ENCODE assay signal across 14 cellular contexts in the genomic region with DNA sequence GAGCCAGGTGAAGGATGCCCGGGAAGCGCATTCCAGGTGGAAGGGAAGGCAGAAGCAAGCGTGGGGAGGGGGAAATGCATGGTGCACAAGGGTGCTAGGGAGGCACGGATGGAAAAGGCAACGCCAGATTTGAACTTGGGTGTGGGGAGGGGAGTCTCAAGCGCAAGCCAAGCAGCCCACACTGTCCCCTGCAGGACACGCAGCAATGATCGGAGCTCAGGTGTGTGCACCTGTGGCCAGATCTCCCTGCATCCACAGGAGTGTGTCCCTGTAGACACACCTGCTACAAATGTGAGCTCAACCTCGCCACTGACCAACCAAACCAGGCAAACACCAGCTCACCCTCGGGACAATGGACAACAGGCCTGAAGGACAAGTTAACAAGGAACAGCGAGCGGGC.
A peak's percentile ranks its signal among the peaks of the same experiment; 100 is the strongest.
DNase-seq lines count a peak whose midpoint lies in the region; ATAC-seq and TF ChIP-seq lines count a peak whose summit lies in the region.
"Had no signal": no experiment of that assay in that cellular context is flagged by ENCODE, and none has a peak within 500 bp of the region (broad histone marks: within the 10 kb centered on the region; RNA-seq: fewer than 3 reads in every experiment).

No MANE protein-coding gene starts in this region.

- no peak overlapping the region for H3K18ac ChIP-seq in H9 (ENCODE audit: insufficient read length, low read depth, low read length)

- H3K23me2 ChIP-seq in H9 (ENCODE audit: insufficient read length, low read depth, low read length, poor library complexity, severe bottlenecking): no peaks in the 10 kb centered on the region

- no peak overlapping the region for H3K9ac ChIP-seq in H9 (ENCODE audit: extremely low read depth, insufficient read length, low read length)

- H2AK5ac ChIP-seq in H9 (ENCODE audit: insufficient read length, low read length): no peak overlapping the region

- POLR2A ChIA-PET in WTC11 (lab: Charles Lee): no interaction called here

- H3K4me1 Mint-ChIP-seq in H9 (peaks cover 17 to 28% of the 10 kb centered on the region in 2 experiments), WTC11 (peaks cover 23% of the 10 kb centered on the region), memory B cell (peaks cover 13% of the 10 kb centered on the region)
- peaks cover 13% of the 10 kb centered on the region for H3K4me1 Mint-ChIP-seq in stimulated activated effector memory CD8-positive, alpha-beta T cell treated with anti-CD3 and anti-CD28 coated beads, Interleukin-12 subunit alpha, Interleukin-12 subunit beta, amount 100 ng/mL, for 72 hours

- H2BK15ac ChIP-seq in H9 (ENCODE audit: low read depth, low read length): no peak overlapping the region

- H3K36me3 Mint-ChIP-seq in H9 (ENCODE audit: insufficient read depth in 1 of 3, low read depth in 3 of 3): peaks cover 8 to 46% (median 27%) of the 10 kb centered on the region in 3 experiments; a peak in 6 of 7 replicates
- H3K36me3 Mint-ChIP-seq in WTC11: peaks cover 24% of the 10 kb centered on the region
- peaks cover 29% of the 10 kb centered on the region for H3K36me3 Mint-ChIP-seq in memory B cell
- H3K36me3 Mint-ChIP-seq in stimulated activated effector memory CD8-positive, alpha-beta T cell treated with anti-CD3 and anti-CD28 coated beads, Interleukin-12 subunit alpha, Interleukin-12 subunit beta, amount 100 ng/mL, for 72 hours: peaks cover 13% of the 10 kb centered on the region

- no peak overlapping the region for H3K27ac ChIP-seq in H9 (ENCODE audit: insufficient read length, low read depth, low read length)

- no CpG with 5 or more reads among the region's 12 CpGs for whole genome bisulfite sequencing in H9 (ENCODE audit: extremely low coverage, insufficient read length, low lambda C conversion rate)

- CTCF ChIA-PET in WTC11 (lab: Charles Lee): no interaction called here

- no peaks in the 10 kb centered on the region for H3K79me2 ChIP-seq in H9 (ENCODE audit: insufficient read depth, low read length)

- H3K9me3 ChIP-seq in H9 (ENCODE audit: control insufficient read depth, low read depth, low read length): no peaks in the 10 kb centered on the region

- H3K4me3 Mint-ChIP-seq in H9 (no peak overlapping the region), WTC11 (no peak overlapping the region), memory B cell (no peak overlapping the region)
- no peak overlapping the region for H3K4me3 Mint-ChIP-seq in stimulated activated effector memory CD8-positive, alpha-beta T cell treated with anti-CD3 and anti-CD28 coated beads, Interleukin-12 subunit alpha, Interleukin-12 subunit beta, amount 100 ng/mL, for 72 hours
- H3K4me3 Mint-ChIP-seq: B cell; CD4-positive, alpha-beta T cell had no signal

- H2BK120ac ChIP-seq in H9 (ENCODE audit: low read depth, low read length, poor library complexity, severe bottlenecking): no peak overlapping the region

- no peak for TF ChIP-seq CTCF in H9 (conservative IDR thresholded peaks at IDR 0.05)
- TF ChIP-seq CTCF in WTC11 (IDR thresholded peaks at IDR 0.05): no peak

- H3K4me2 ChIP-seq in H9 (ENCODE audit: insufficient read depth, insufficient read length, low read length): no peak overlapping the region

- ATAC-seq in WTC11 (no peak), memory B cell (ENCODE audit: low read depth) (no peak), HG02973 (IDR thresholded peaks at IDR 0.05; ENCODE audit: unreplicated experiment) (no peak)
- ATAC-seq in stimulated activated effector memory CD8-positive, alpha-beta T cell treated with anti-CD3 and anti-CD28 coated beads, Interleukin-12 subunit alpha, Interleukin-12 subunit beta, amount 100 ng/mL, for 72 hours: no peak
- ATAC-seq: HCT116 had no signal

- H3K27ac Mint-ChIP-seq in H9: peak overlapping the region in 2 of 3 experiments; percentile 19 to 83; a peak in 2 of 7 replicates
- H3K27ac Mint-ChIP-seq in WTC11: peak overlapping the region; percentile 8; the same call in 1 of the 2 replicates
- peak overlapping the region; percentile 22 for H3K27ac Mint-ChIP-seq in memory B cell
- peak overlapping the region; percentile 43 for H3K27ac Mint-ChIP-seq in stimulated activated effector memory CD8-positive, alpha-beta T cell treated with anti-CD3 and anti-CD28 coated beads, Interleukin-12 subunit alpha, Interleukin-12 subunit beta, amount 100 ng/mL, for 72 hours
- H3K27ac Mint-ChIP-seq: B cell; CD4-positive, alpha-beta T cell had no signal

- no peak overlapping the region for H3K23ac ChIP-seq in H9 (ENCODE audit: insufficient read length, low read depth, low read length)

- H2BK20ac ChIP-seq in H9 (ENCODE audit: low read depth, low read length, poor library complexity, severe bottlenecking): no peak overlapping the region

- no peaks in the 10 kb centered on the region for H4K20me1 ChIP-seq in H9 (ENCODE audit: control insufficient read depth, insufficient read depth, insufficient read length)

- H3K4ac ChIP-seq in H9 (ENCODE audit: low read depth, low read length): no peak overlapping the region

- no peak overlapping the region for H2AFZ ChIP-seq in H9 (ENCODE audit: low read length)

- H3K9me3 Mint-ChIP-seq in H9 (no peaks in the 10 kb centered on the region), WTC11 (no peaks in the 10 kb centered on the region), memory B cell (no peaks in the 10 kb centered on the region)
- no peaks in the 10 kb centered on the region for H3K9me3 Mint-ChIP-seq in stimulated activated effector memory CD8-positive, alpha-beta T cell treated with anti-CD3 and anti-CD28 coated beads, Interleukin-12 subunit alpha, Interleukin-12 subunit beta, amount 100 ng/mL, for 72 hours
- H3K9me3 Mint-ChIP-seq: CD4-positive, alpha-beta T cell had no signal

- DNase-seq in H9 (no peak), WTC11 (ENCODE audit: low spot score) (no peak), memory B cell (ENCODE audit: low spot score in 2 of 2) (no peak), DMS114 treated with DMSO at 0.1 percent for 48 hours (lab: John Stamatoyannopoulos, UW; ENCODE audit: unreplicated experiment) (no peak), kidney tubule cell (ENCODE audit: low spot score) (no peak)
- DNase-seq in stimulated activated effector memory CD8-positive, alpha-beta T cell treated with anti-CD3 and anti-CD28 coated beads, Interleukin-12 subunit alpha, Interleukin-12 subunit beta, amount 100 ng/mL, for 72 hours (ENCODE audit: low spot score in 2 of 2): no peak
- DNase-seq: C1 segment of cervical spinal cord; CD4-positive, alpha-beta T cell; DMS153; DMS79 treated with DMSO at 0.1 percent for 48 hours; EL had no signal

- no peak overlapping the region for H4K91ac ChIP-seq in H9 (ENCODE audit: insufficient read length, low read depth, low read length)

- H3K14ac ChIP-seq in H9 (ENCODE audit: insufficient read depth, low read length): no peak overlapping the region

- no peak overlapping the region for H4K8ac ChIP-seq in H9 (replicated peaks; ENCODE audit: insufficient read length, low read depth, low read length)

- H3K27me3 Mint-ChIP-seq in H9 (ENCODE audit: low read depth): no peaks in the 10 kb centered on the region
- H3K27me3 Mint-ChIP-seq in WTC11 (ENCODE audit: low read depth): no peaks in the 10 kb centered on the region
- no peaks in the 10 kb centered on the region for H3K27me3 Mint-ChIP-seq in memory B cell
- H3K27me3 Mint-ChIP-seq: B cell; CD4-positive, alpha-beta T cell had no signal

- H3K79me1 ChIP-seq in H9 (ENCODE audit: insufficient read depth, low read depth, low read length, poor library complexity, severe bottlenecking): no peaks in the 10 kb centered on the region

- no peaks in the 10 kb centered on the region for H3K27me3 ChIP-seq in H9 (ENCODE audit: insufficient read depth, low read length)

- no peak overlapping the region for H2BK12ac ChIP-seq in H9 (ENCODE audit: insufficient read length, low read depth, low read length)

- H3K4me1 ChIP-seq in H9 (ENCODE audit: insufficient read depth, low read length): peaks cover 8% of the 10 kb centered on the region

- no peak overlapping the region for H4K5ac ChIP-seq in H9 (ENCODE audit: insufficient read length, low read depth, low read length)

- H3T11ph ChIP-seq in H9 (ENCODE audit: low read length): no peak overlapping the region

- H3K56ac ChIP-seq in H9 (ENCODE audit: insufficient read length, low read depth, low read length): no peak overlapping the region

- no peak overlapping the region for H2BK5ac ChIP-seq in H9 (ENCODE audit: insufficient read length, low read length)

TF ChIP-seq in WTC11, 78 proteins besides CTCF, POLR2A, EP300 and RAD21 (continues in another document):
- no peak for TF ChIP-seq GABPB1 (CRISPR knock-in tag; IDR thresholded peaks at IDR 0.05)
- TF ChIP-seq SMAD4 (CRISPR knock-in tag; IDR thresholded peaks at IDR 0.05): no peak
- no peak for TF ChIP-seq TCF7 (CRISPR knock-in tag; IDR thresholded peaks at IDR 0.05; ENCODE audit: low read depth)
- TF ChIP-seq, protein P1, sequence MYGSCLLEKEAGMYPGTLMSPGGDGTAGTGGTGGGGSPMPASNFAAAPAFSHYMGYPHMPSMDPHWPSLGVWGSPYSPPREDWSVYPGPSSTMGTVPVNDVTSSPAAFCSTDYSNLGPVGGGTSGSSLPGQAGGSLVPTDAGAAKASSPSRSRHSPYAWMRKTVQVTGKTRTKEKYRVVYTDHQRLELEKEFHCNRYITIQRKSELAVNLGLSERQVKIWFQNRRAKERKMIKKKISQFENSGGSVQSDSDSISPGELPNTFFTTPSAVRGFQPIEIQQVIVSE (CRISPR knock-in tag; IDR thresholded peaks at IDR 0.05; ENCODE audit: borderline replicate concordance): no peak
- TF ChIP-seq, protein P2, sequence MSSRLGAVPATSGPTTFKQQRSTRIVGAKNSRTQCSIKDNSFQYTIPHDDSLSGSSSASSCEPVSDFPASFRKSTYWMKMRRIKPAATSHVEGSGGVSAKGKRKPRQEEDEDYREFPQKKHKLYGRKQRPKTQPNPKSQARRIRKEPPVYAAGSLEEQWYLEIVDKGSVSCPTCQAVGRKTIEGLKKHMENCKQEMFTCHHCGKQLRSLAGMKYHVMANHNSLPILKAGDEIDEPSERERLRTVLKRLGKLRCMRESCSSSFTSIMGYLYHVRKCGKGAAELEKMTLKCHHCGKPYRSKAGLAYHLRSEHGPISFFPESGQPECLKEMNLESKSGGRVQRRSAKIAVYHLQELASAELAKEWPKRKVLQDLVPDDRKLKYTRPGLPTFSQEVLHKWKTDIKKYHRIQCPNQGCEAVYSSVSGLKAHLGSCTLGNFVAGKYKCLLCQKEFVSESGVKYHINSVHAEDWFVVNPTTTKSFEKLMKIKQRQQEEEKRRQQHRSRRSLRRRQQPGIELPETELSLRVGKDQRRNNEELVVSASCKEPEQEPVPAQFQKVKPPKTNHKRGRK (CRISPR knock-in tag; IDR thresholded peaks at IDR 0.05; ENCODE audit: borderline replicate concordance): no peak
- TF ChIP-seq ZNF423 (CRISPR knock-in tag; IDR thresholded peaks at IDR 0.05): no peak
